In the genomic region with DNA sequence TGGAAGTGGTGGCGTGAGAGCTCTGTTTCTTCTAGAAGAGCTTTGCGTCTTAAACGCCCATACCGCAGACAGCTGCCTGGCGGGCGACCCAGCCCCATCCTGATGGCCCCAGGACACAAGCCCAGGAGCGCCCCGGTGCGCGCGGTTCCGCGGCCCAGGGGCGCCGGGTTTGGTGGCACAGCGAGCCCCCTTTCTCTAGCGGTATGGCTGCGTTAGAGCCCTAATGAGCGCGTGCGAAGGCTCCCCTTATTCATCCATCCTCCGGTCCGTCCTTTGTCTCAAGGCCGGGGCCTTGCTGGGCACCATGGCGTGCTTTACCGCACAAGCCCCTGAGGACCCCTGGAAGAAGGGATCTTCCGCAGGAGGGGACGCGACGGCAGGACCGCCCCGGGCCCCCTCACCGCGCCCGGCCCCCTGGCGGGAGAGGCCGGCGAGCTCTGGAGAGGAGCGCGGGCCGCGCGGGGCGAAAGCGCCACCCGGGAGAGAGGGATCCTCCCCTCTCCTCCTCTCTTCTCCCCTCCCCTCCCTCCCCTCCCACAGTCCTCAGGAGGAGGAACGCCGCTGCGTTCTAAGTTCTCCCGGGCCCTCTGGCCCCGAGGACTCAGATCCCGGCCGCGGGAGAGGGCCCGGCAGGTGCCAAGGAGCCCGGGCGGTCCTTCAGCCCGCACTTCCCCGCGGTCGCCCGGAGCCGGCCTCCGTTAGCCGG, we compare ENCODE assay signal across 8 cellular contexts. TPM values are rescaled to one million over a fixed set of nuclear protein-coding genes. Genes with fewer than 3 reads are reported as not detected.
DNase-seq lines count a peak whose midpoint lies in the region; FAIRE-seq and TF ChIP-seq lines count a peak whose summit lies in the region.

No MANE protein-coding gene starts in this region.

- H3K4me3 ChIP-seq in Loucy (ENCODE audit: low read length, poor library complexity, severe bottlenecking), result peak overlapping the region; percentile 86
- peak overlapping the region; percentile 99 for H3K4me3 ChIP-seq in ascending aorta
- H3K4me3 ChIP-seq in retinal pigment epithelial cell (ENCODE audit: low read length), result peak overlapping the region; percentile 73

- no peaks in the 10 kb centered on the region for H3K36me3 ChIP-seq in Loucy (ENCODE audit: insufficient read depth, low read length)
- no peaks in the 10 kb centered on the region for H3K36me3 ChIP-seq in ascending aorta

- no peaks in the 10 kb centered on the region for H3K9me2 ChIP-seq in Loucy (replicated peaks; ENCODE audit: low read depth, low read length)

- TF ChIP-seq CTCF in GM10266 (IDR thresholded peaks at IDR 0.05; ENCODE audit: control insufficient read depth, insufficient read depth, low read depth, missing control alignments) (peak; percentile 43), Loucy (conservative IDR thresholded peaks at IDR 0.05; ENCODE audit: low read length) (peak; percentile 34), ascending aorta (IDR thresholded peaks at IDR 0.05) (peak; percentile 53 to 55 (median 54)), retinal pigment epithelial cell (conservative IDR thresholded peaks at IDR 0.05; ENCODE audit: low read depth, low read length) (no peak)

- H4K20me1 ChIP-seq in Loucy (ENCODE audit: insufficient read depth, low read length, poor library complexity, severe bottlenecking), result peaks cover 29% of the 10 kb centered on the region

- TF ChIP-seq POLR2A in H54 (IDR thresholded peaks at IDR 0.05; ENCODE audit: low read depth, low read length), result no peak

- no peak for FAIRE-seq in H54 (lab: Jason Lieb, UNC)

- H2AFZ ChIP-seq in Loucy (ENCODE audit: low read length), result peak overlapping the region; percentile 21; the same call in 1 of the 2 replicates

- H3K4me2 ChIP-seq in Loucy (ENCODE audit: low read depth, low read length, poor library complexity, severe bottlenecking), result peak overlapping the region; percentile 80

- intact Hi-C loops in ascending aorta (cut with DNase I), result loop anchor here (1.0 to 10.0 kb wide), 8 partner anchors 46 to 1446 kb away; partner anchors contain the start of genes CEP68, MEIS1, RAB1A and SERTAD2

- peaks cover 47% of the 10 kb centered on the region for H3K79me2 ChIP-seq in Loucy (ENCODE audit: insufficient read depth, low read length)

- H3K9ac ChIP-seq in Loucy (ENCODE audit: low read depth, low read length, poor library complexity, severe bottlenecking), result peak overlapping the region; percentile 95

- peak overlapping the region; percentile 97 to 99 for H3K27ac ChIP-seq in ascending aorta

- H3F3A ChIP-seq in Loucy (ENCODE audit: low read depth), result no peaks in the 10 kb centered on the region

- H3K9me3 ChIP-seq in Loucy (ENCODE audit: insufficient read depth, low read depth, low read length) (no peaks in the 10 kb centered on the region), ascending aorta (no peaks in the 10 kb centered on the region)

- H3K4me1 ChIP-seq in Loucy (ENCODE audit: insufficient read depth, low read length, poor library complexity, severe bottlenecking) (peaks cover 64% of the 10 kb centered on the region), ascending aorta (peaks cover 0 to 27% of the 10 kb centered on the region in 2 donors)

- DNase-seq in GM10266 (ENCODE audit: extremely low spot score), result peak; percentile 79
- peak; percentile 81 for DNase-seq in H54 (ENCODE audit: insufficient read length, low spot score)
- peak; percentile 0 to 93 (median 21) for DNase-seq in T-helper 1 cell
- peak in 1 of 2 donors; percentile 80 for DNase-seq in ascending aorta (ENCODE audit: low spot score in 2 of 2)
- peak in 41 of 51 donors; percentile 20 to 92 (median 59) for DNase-seq in hypothalamus (lab: John Stamatoyannopoulos, UW)
- no peak for DNase-seq in retinal pigment epithelial cell (ENCODE audit: low read depth)
- no peak for DNase-seq in NCI-H774 (lab: John Stamatoyannopoulos, UW)

- H3K27me3 ChIP-seq in Loucy (ENCODE audit: insufficient read depth, low read length, poor library complexity, severe bottlenecking), result no peaks in the 10 kb centered on the region
- no peaks in the 10 kb centered on the region for H3K27me3 ChIP-seq in ascending aorta

RNA-seq across cellular contexts. Expression of gene SLC1A4, which starts 0.6 kb away (rescaled TPM):
- 19.5 TPM for total RNA-seq in ascending aorta

Comparison
In these comparisons a context has a peak if more than half of its experiments do, and no peak if none do; other contexts are left out.
1. DNase-seq: peak in GM10266 (single experiment), H54 (single experiment), T-helper 1 cell (5 of 5) and hypothalamus (41 of 51); none in retinal pigment epithelial cell (single experiment) and NCI-H774 (single experiment).
2. Peak in every context shown above with its lines, with median percentiles within 50 percentile points of each other: H3K4me3 ChIP-seq.